25 cellular contexts compared by ENCODE assay signal in genomic region chr12:57119294-57119693, GRCh38. TPM values are rescaled to one million over a fixed set of nuclear protein-coding genes. Genes with fewer than 3 reads are reported as not detected.
DNase-seq lines count a peak whose midpoint lies in the region; ATAC-seq and TF ChIP-seq lines count a peak whose summit lies in the region.
"Had no signal": no experiment of that assay in that cellular context is flagged by ENCODE, and none has a peak within 500 bp of the region (broad histone marks: within the 10 kb centered on the region; RNA-seq: fewer than 3 reads in every experiment).

No MANE protein-coding gene starts in this region.

- no peak for ATAC-seq in HG03196 (IDR thresholded peaks at IDR 0.05; ENCODE audit: unreplicated experiment)
- no peak for ATAC-seq in GM21390 (IDR thresholded peaks at IDR 0.05; ENCODE audit: unreplicated experiment)

- in situ Hi-C loops in ACHN (cut with HindIII; ENCODE audit: low pct_ligation_motif_present, low pct_unique_long_range_greater_than_20kb, low sequenced_read_pairs) = no loop called here

- peak overlapping the region; percentile 22 for H2AFZ ChIP-seq in OCI-LY3 (ENCODE audit: low read depth, low read length)

- no peak overlapping the region for H3K27ac ChIP-seq in OCI-LY3 (ENCODE audit: low read length)
- peak overlapping the region; percentile 78 for H3K27ac ChIP-seq in epithelial cell of prostate
- H3K27ac ChIP-seq: body of pancreas, testis had no signal

- H3K4me2 ChIP-seq in OCI-LY3 (ENCODE audit: low read length) (peak overlapping the region; percentile 35), skeletal muscle satellite cell (ENCODE audit: low read length) (peak overlapping the region; percentile 13)

- no peak for DNase-seq in CD14-positive monocyte (ENCODE audit: low spot score)
- no peak for DNase-seq in epithelial cell of prostate (ENCODE audit: low read depth, low spot score)
- DNase-seq in glutamatergic neuron = no peak
- no peak for DNase-seq in ACHN
- DNase-seq: activated gamma-delta T cell; activated naive CD8-positive, alpha-beta T cell treated with anti-CD3 and anti-CD28 coated beads, Interleukin-2, amount 50 U/mL, for 24 hours; activated T-cell treated with anti-CD3 and anti-CD28 coated beads for 4 hours; effector memory CD4-positive, alpha-beta T cell; GOT3; mesendoderm; NCI-H2171; NCI-H524; NK-92 treated with Interleukin-12 subunit alpha and Interleukin-12 subunit beta, amount 100 ng/mL, for 24 hours; testis had no signal

- H3K4me1 ChIP-seq in OCI-LY3 (ENCODE audit: low read length) = peaks cover 16% of the 10 kb centered on the region
- H3K4me1 ChIP-seq in skeletal muscle satellite cell (ENCODE audit: control insufficient read depth, insufficient read depth, low read length) = peaks cover 18% of the 10 kb centered on the region
- H3K4me1 ChIP-seq: body of pancreas, testis had no signal

- no peaks in the 10 kb centered on the region for H3K79me2 ChIP-seq in OCI-LY3 (ENCODE audit: low read length)

- intact Hi-C loops in CD14-positive monocyte (cut with micrococcal nuclease) = no loop called here

- H3K4me3 ChIP-seq in OCI-LY3 (ENCODE audit: low read length) (no peak overlapping the region), skeletal muscle satellite cell (ENCODE audit: low read length) (no peak overlapping the region)
- H3K4me3 ChIP-seq: body of pancreas, esophagus muscularis mucosa, testis had no signal

- H3K27me3 ChIP-seq in OCI-LY3 (ENCODE audit: low read depth, low read length) (no peaks in the 10 kb centered on the region), skeletal muscle satellite cell (ENCODE audit: control insufficient read depth, insufficient read depth, low read length) (no peaks in the 10 kb centered on the region)
- H3K27me3 ChIP-seq: body of pancreas, esophagus muscularis mucosa, testis had no signal

- peaks cover 17% of the 10 kb centered on the region for H3K4me1 Mint-ChIP-seq in CD14-positive monocyte
- H3K4me1 Mint-ChIP-seq in glutamatergic neuron (ENCODE audit: low read depth, unreplicated experiment) = peaks cover under 1% of the 10 kb centered on the region

- H4K20me1 ChIP-seq in OCI-LY3 (ENCODE audit: insufficient read depth, low read length) = no peaks in the 10 kb centered on the region

- TF ChIP-seq CTCF in CD14-positive monocyte (IDR thresholded peaks at IDR 0.05) (no peak), OCI-LY3 (IDR thresholded peaks at IDR 0.05; ENCODE audit: low read depth, low read length) (no peak), glutamatergic neuron (IDR thresholded peaks at IDR 0.05; ENCODE audit: partially characterized antibody, unreplicated experiment) (no peak)

- H3K9me3 ChIP-seq in OCI-LY3 (ENCODE audit: insufficient read depth, low read length) (peaks cover 7% of the 10 kb centered on the region; the same call in 1 of the 2 replicates), skeletal muscle satellite cell (replicated peaks; ENCODE audit: low read length) (no peaks in the 10 kb centered on the region)
- H3K9me3 ChIP-seq: body of pancreas, esophagus muscularis mucosa, testis had no signal

- peak overlapping the region; percentile 75 to 92 (median 84) for H3K27ac Mint-ChIP-seq in CD14-positive monocyte
- no peak overlapping the region for H3K27ac Mint-ChIP-seq in glutamatergic neuron (ENCODE audit: unreplicated experiment)
- H3K27ac Mint-ChIP-seq: activated CD8-positive, alpha-beta T cell treated with anti-CD3 and anti-CD28 coated beads for 36 hours; activated naive CD8-positive, alpha-beta T cell treated with anti-CD3 and anti-CD28 coated beads, Interleukin-2, amount 50 U/mL, for 24 hours had no signal

- H3K36me3 Mint-ChIP-seq in CD14-positive monocyte (no peaks in the 10 kb centered on the region), glutamatergic neuron (ENCODE audit: unreplicated experiment) (peaks cover 6% of the 10 kb centered on the region)

- H3K4me3 Mint-ChIP-seq in CD14-positive monocyte (no peak overlapping the region), glutamatergic neuron (ENCODE audit: unreplicated experiment) (no peak overlapping the region)
- H3K4me3 Mint-ChIP-seq: activated CD8-positive, alpha-beta T cell treated with anti-CD3 and anti-CD28 coated beads for 36 hours; activated naive CD8-positive, alpha-beta T cell treated with anti-CD3 and anti-CD28 coated beads, Interleukin-2, amount 50 U/mL, for 24 hours; CD8-positive, alpha-beta memory T cell had no signal

- H3K27me3 Mint-ChIP-seq in CD14-positive monocyte (ENCODE audit: low read depth in 3 of 3) = peaks cover 2 to 8% (median 6%) of the 10 kb centered on the region in 3 donors
- peaks cover 2% of the 10 kb centered on the region for H3K27me3 Mint-ChIP-seq in glutamatergic neuron (ENCODE audit: unreplicated experiment)
- H3K27me3 Mint-ChIP-seq: activated CD8-positive, alpha-beta T cell treated with anti-CD3 and anti-CD28 coated beads for 36 hours had no signal

- H3K9me3 Mint-ChIP-seq in CD14-positive monocyte (peaks cover 0 to 6% (median 3%) of the 10 kb centered on the region in 7 donors), glutamatergic neuron (ENCODE audit: unreplicated experiment) (peaks cover 6% of the 10 kb centered on the region)
- H3K9me3 Mint-ChIP-seq: activated naive CD8-positive, alpha-beta T cell treated with anti-CD3 and anti-CD28 coated beads, Interleukin-2, amount 50 U/mL, for 24 hours; CD8-positive, alpha-beta memory T cell had no signal

- H3K36me3 ChIP-seq in OCI-LY3 (replicated peaks; ENCODE audit: low read depth, low read length) (peaks cover 3% of the 10 kb centered on the region), skeletal muscle satellite cell (ENCODE audit: insufficient read depth, low read length) (no peaks in the 10 kb centered on the region)
- H3K36me3 ChIP-seq: esophagus muscularis mucosa had no signal

- H3K9ac ChIP-seq in OCI-LY3 (ENCODE audit: low read length) (no peak overlapping the region), skeletal muscle satellite cell (ENCODE audit: low read depth, low read length) (peak overlapping the region; percentile 14)

RNA-seq across cellular contexts. Expression of gene STAT6, which starts 8.1 kb away (rescaled TPM):
- 100 to 1,000 TPM; 132 to 154 TPM for polyA plus RNA-seq in CD14-positive monocyte
- 91.5 and 92.8 TPM in 2 replicates for total RNA-seq in skeletal muscle satellite cell (2012; rRNA removed)
- total RNA-seq in glutamatergic neuron (ENCODE audit: unreplicated experiment) = 34.4 TPM

RNA-seq across cellular contexts. Expression of gene LRP1, which starts 9.0 kb away (rescaled TPM):
- polyA plus RNA-seq in CD14-positive monocyte = 10 to 100 TPM in 1 of 2 donors, 1 to 10 TPM in 1; 5.5 to 10.5 TPM
- total RNA-seq in skeletal muscle satellite cell (2012; rRNA removed) = 237 and 303 TPM in 2 replicates
- 125 TPM for total RNA-seq in glutamatergic neuron (ENCODE audit: unreplicated experiment)

RNA-seq across cellular contexts. Expression of gene LRP1-AS, which starts 28.1 kb away (rescaled TPM):
- 1 to 10 TPM in 1 of 2 donors, under 1 TPM in 1; 0.35 to 1.5 TPM for polyA plus RNA-seq in CD14-positive monocyte
- not detected in 2 replicates for total RNA-seq in skeletal muscle satellite cell (2012; rRNA removed)
- total RNA-seq in glutamatergic neuron (ENCODE audit: unreplicated experiment) = not detected
- total RNA-seq: activated CD8-positive, alpha-beta T cell treated with anti-CD3 and anti-CD28 coated beads for 36 hours; body of pancreas; CD8-positive, alpha-beta memory T cell; esophagus muscularis mucosa; kidney epithelial cell; omental fat pad; right cardiac atrium; testis had no signal
- polyA plus RNA-seq: CD8-positive, alpha-beta memory T cell; right cardiac atrium had no signal

RNA-seq across cellular contexts. Expression of gene NAB2, which starts 30.4 kb away (rescaled TPM):
- 1 to 10 TPM in 1 of 2 donors, under 1 TPM in 1; 1.00 to 2.7 TPM for polyA plus RNA-seq in CD14-positive monocyte
- total RNA-seq in skeletal muscle satellite cell (2012; rRNA removed) = 41.9 and 50.2 TPM in 2 replicates
- 20.0 TPM for total RNA-seq in glutamatergic neuron (ENCODE audit: unreplicated experiment)

RNA-seq across cellular contexts. Expression of gene NEMP1, which starts 40.7 kb away (rescaled TPM):
- polyA plus RNA-seq in CD14-positive monocyte = 1 to 10 TPM; 1.9 to 2.2 TPM
- total RNA-seq in skeletal muscle satellite cell (2012; rRNA removed) = 9.4 and 9.8 TPM in 2 replicates
- total RNA-seq in glutamatergic neuron (ENCODE audit: unreplicated experiment) = 11.5 TPM
